Comparison of ENCODE assay signal across 22 cellular contexts in genomic region chr16:10654592-10655414, GRCh38. TPM values are rescaled to one million over a fixed set of nuclear protein-coding genes. Genes with fewer than 3 reads are reported as not detected.
DNase-seq lines count a peak whose midpoint lies in the region; ATAC-seq, FAIRE-seq and TF ChIP-seq lines count a peak whose summit lies in the region.
"Had no signal": no experiment of that assay in that cellular context is flagged by ENCODE, and none has a peak within 500 bp of the region (broad histone marks: within the 10 kb centered on the region; RNA-seq: fewer than 3 reads in every experiment).

No MANE protein-coding gene starts in this region.

- DNase-seq in HepG2 (ENCODE audit: low spot score) (no peak), right lobe of liver (no peak), RWPE2 (ENCODE audit: low spot score) (no peak), fibroblast of villous mesenchyme (ENCODE audit: low read depth) (peak; percentile 11), SJCRH30 (no peak), putamen (ENCODE audit: low spot score) (no peak)
- no peak for DNase-seq in activated naive CD8-positive, alpha-beta T cell treated with anti-CD3 and anti-CD28 coated beads for 36 hours
- DNase-seq: Caco-2; CD4-positive, CD25-positive, alpha-beta regulatory T cell; CD8-positive, alpha-beta T cell; DMS153; DND-41; HFFc6 had no signal

- H3K36me3 Mint-ChIP-seq in activated naive CD8-positive, alpha-beta T cell treated with anti-CD3 and anti-CD28 coated beads for 36 hours = no peaks in the 10 kb centered on the region
- H3K36me3 Mint-ChIP-seq: CD4-positive, CD25-positive, alpha-beta regulatory T cell; CD8-positive, alpha-beta T cell had no signal

- TF ChIP-seq POLR2A in HepG2 (IDR thresholded peaks at IDR 0.05; ENCODE audit: insufficient read depth in 1 of 2, low read depth in 2 of 2, low read length in 2 of 2) (no peak), right lobe of liver (IDR thresholded peaks at IDR 0.05) (no peak)

- H3K9ac ChIP-seq in HepG2 (ENCODE audit: insufficient read depth, low read depth, low read length) = peak overlapping the region; percentile 25; the same call in 1 of the 2 replicates
- H3K9ac ChIP-seq: BLaER1 had no signal

- H3K36me3 ChIP-seq in HepG2 (replicated peaks in 1 of 2; ENCODE audit: control insufficient read depth in 1 of 2, insufficient read depth in 2 of 2, low read length in 2 of 2) (no peaks in the 10 kb centered on the region), right lobe of liver (no peaks in the 10 kb centered on the region), RWPE2 (ENCODE audit: low read depth) (no peaks in the 10 kb centered on the region), SJCRH30 (no peaks in the 10 kb centered on the region)
- H3K36me3 ChIP-seq: BLaER1, HAP-1 had no signal

- H3K4me1 Mint-ChIP-seq in activated naive CD8-positive, alpha-beta T cell treated with anti-CD3 and anti-CD28 coated beads for 36 hours = no peaks in the 10 kb centered on the region
- H3K4me1 Mint-ChIP-seq: CD4-positive, CD25-positive, alpha-beta regulatory T cell had no signal

- peak overlapping the region; percentile 91 for H2AFZ ChIP-seq in HepG2 (ENCODE audit: low read length)

- no peak overlapping the region for H3K4me3 Mint-ChIP-seq in activated naive CD8-positive, alpha-beta T cell treated with anti-CD3 and anti-CD28 coated beads for 36 hours
- H3K4me3 Mint-ChIP-seq: B cell; CD4-positive, CD25-positive, alpha-beta regulatory T cell; CD8-positive, alpha-beta T cell; HFFc6 had no signal

- H3K9me3 ChIP-seq in HepG2 (ENCODE audit: low read length) (no peaks in the 10 kb centered on the region), right lobe of liver (no peaks in the 10 kb centered on the region), RWPE2 (ENCODE audit: severe bottlenecking) (no peaks in the 10 kb centered on the region), SJCRH30 (replicated peaks) (0 out of 2 replicates have a peak, but pooled peaks cover 2% of the 10 kb centered on the region)
- H3K9me3 ChIP-seq: BLaER1, Caco-2, HAP-1 had no signal

- 16% methylated on average over 8 of the region's 8 CpGs for WGBS in HepG2 (ENCODE audit: low lambda C conversion rate)
- WGBS in right lobe of liver (ENCODE audit: insufficient coverage, low coverage, low lambda C conversion rate, missing lambda C conversion rate) = 57% methylated on average over 7 of the region's 8 CpGs

- no peaks in the 10 kb centered on the region for H3K9me3 Mint-ChIP-seq in activated naive CD8-positive, alpha-beta T cell treated with anti-CD3 and anti-CD28 coated beads for 36 hours
- H3K9me3 Mint-ChIP-seq: CD4-positive, CD25-positive, alpha-beta regulatory T cell; HFFc6 had no signal

- no peaks in the 10 kb centered on the region for H3K27me3 ChIP-seq in HepG2 (ENCODE audit: control insufficient read depth in 1 of 2, insufficient read depth in 2 of 2, low read length in 2 of 2)
- H3K27me3 ChIP-seq in right lobe of liver = no peaks in the 10 kb centered on the region
- no peaks in the 10 kb centered on the region for H3K27me3 ChIP-seq in RWPE2 (ENCODE audit: insufficient read depth, poor library complexity, severe bottlenecking)
- no peaks in the 10 kb centered on the region for H3K27me3 ChIP-seq in SJCRH30
- H3K27me3 ChIP-seq: BLaER1 had no signal

- H3K79me2 ChIP-seq in HepG2 (ENCODE audit: insufficient read depth, low read length) = no peaks in the 10 kb centered on the region

- POLR2A ChIA-PET in HepG2 (lab: Yijun Ruan, JAX) = interaction anchor here (1.2 to 1.6 kb wide), 2 partner anchors 46 to 89 kb away, joined by 3 to 4 read pairs; no protein-coding TSS in a partner anchor

- H3K27ac ChIP-seq in HepG2 (ENCODE audit: extremely low read length, insufficient read depth, low read length) = no peak overlapping the region
- H3K27ac ChIP-seq in right lobe of liver = no peak overlapping the region
- peak overlapping the region; percentile 25 for H3K27ac ChIP-seq in RWPE2 (ENCODE audit: poor library complexity, severe bottlenecking)
- no peak overlapping the region for H3K27ac ChIP-seq in SJCRH30
- H3K27ac ChIP-seq: 22Rv1, BLaER1, C4-2B had no signal

- intact Hi-C loops in HepG2 (cut with micrococcal nuclease; ENCODE audit: unreplicated experiment) (loop anchor here (2.0 kb wide), 1 partner anchor 78 kb away; no protein-coding TSS in a partner anchor), right lobe of liver (cut with DNase I) (no loop called here)

- H3K27me3 Mint-ChIP-seq in activated naive CD8-positive, alpha-beta T cell treated with anti-CD3 and anti-CD28 coated beads for 36 hours = no peaks in the 10 kb centered on the region
- H3K27me3 Mint-ChIP-seq: CD4-positive, CD25-positive, alpha-beta regulatory T cell had no signal

- H3K4me1 ChIP-seq in HepG2 (ENCODE audit: insufficient read depth, low read length) (peaks cover 92% of the 10 kb centered on the region), right lobe of liver (peaks cover 0 to 10% (median 0%) of the 10 kb centered on the region in 4 donors), RWPE2 (ENCODE audit: insufficient read depth, poor library complexity, severe bottlenecking) (peaks cover 4% of the 10 kb centered on the region), SJCRH30 (no peaks in the 10 kb centered on the region)
- H3K4me1 ChIP-seq: Caco-2 had no signal

- no peak overlapping the region for H3K27ac Mint-ChIP-seq in activated naive CD8-positive, alpha-beta T cell treated with anti-CD3 and anti-CD28 coated beads for 36 hours
- H3K27ac Mint-ChIP-seq: B cell; CD4-positive, CD25-positive, alpha-beta regulatory T cell; CD8-positive, alpha-beta T cell; HFFc6 had no signal

- no peak for FAIRE-seq in HepG2 (lab: Jason Lieb, UNC)
- FAIRE-seq: A204.1, G401.6, GM12892, H54 had no signal

- TF ChIP-seq CTCF in HepG2 (CRISPR knock-in tag; IDR thresholded peaks at IDR 0.05) (no peak), right lobe of liver (IDR thresholded peaks at IDR 0.05) (no peak), RWPE2 (IDR thresholded peaks at IDR 0.05; ENCODE audit: poor library complexity, severe bottlenecking) (no peak), fibroblast of villous mesenchyme (IDR thresholded peaks at IDR 0.05; ENCODE audit: insufficient read depth, low read depth, low read length) (no peak)

- no peaks in the 10 kb centered on the region for H4K20me1 ChIP-seq in HepG2 (ENCODE audit: insufficient read depth, low read length)
- H4K20me1 ChIP-seq: BLaER1 had no signal

- TF ChIP-seq EP300 in HepG2 (IDR thresholded peaks at IDR 0.05; ENCODE audit: low read depth in 2 of 2, low read length in 2 of 2) (0 out of 4 replicates have a peak, but pooled peaks of 1 of the 2 experiments have one; percentile 36), HepG2 (CRISPR knock-in tag; IDR thresholded peaks at IDR 0.05; ENCODE audit: borderline replicate concordance) (no peak)

- H3K4me3 ChIP-seq in HepG2 (replicated peaks in 1 of 3; ENCODE audit: insufficient read depth in 1 of 3, low read depth in 2 of 3, low read length in 3 of 3) (no peak overlapping the region; a peak in 1 of 6 replicates), right lobe of liver (no peak overlapping the region), RWPE2 (ENCODE audit: severe bottlenecking) (no peak overlapping the region), fibroblast of villous mesenchyme (ENCODE audit: low read depth, low read length) (no peak overlapping the region), SJCRH30 (no peak overlapping the region)
- H3K4me3 ChIP-seq: BLaER1, HAP-1 had no signal

- CTCF ChIA-PET in HepG2 (lab: Yijun Ruan, JAX; ENCODE audit: low intra/inter-chr PET ratio, low total read pairs) = no interaction called here

- in situ Hi-C loops in HepG2 (cut with HindIII; ENCODE audit: extremely low pct_ligation_motif_present, low pct_unique_long_range_greater_than_20kb) = no loop called here

- no peak for TF ChIP-seq RAD21 in HepG2 (CRISPR knock-in tag; IDR thresholded peaks at IDR 0.05)

- ATAC-seq in HepG2 (no peak; the same call in 1 of the 3 replicates), right lobe of liver (no peak), RWPE2 (ENCODE audit: low read depth) (no peak)
- ATAC-seq: CD8-positive, alpha-beta T cell had no signal

- H3K4me2 ChIP-seq in HepG2 (ENCODE audit: low read depth, low read length) = peak overlapping the region; percentile 70
- H3K4me2 ChIP-seq: BLaER1 had no signal

- no TSS peak for BruUV-seq in HepG2 (replicated peaks; lab: Mats Ljungman, UMichigan)

TF ChIP-seq in HepG2, 621 proteins besides CTCF, POLR2A, EP300 and RAD21 (continues in another document):
- no peak for TF ChIP-seq NFYB (CRISPR knock-in tag; IDR thresholded peaks at IDR 0.05)

RNA-seq across cellular contexts. Expression of gene TEKT5, which starts 39.9 kb away (rescaled TPM):
- total RNA-seq in HepG2 (2016; rRNA removed; fragmentation: Illumina TruSeq; extraction: Trizol) (not detected in 2 replicates), right lobe of liver (1 to 10 TPM in 1 of 6 experiments, under 1 TPM in 3, not detected in 2; 0.20 to 1.3 (median 0.69) TPM), fibroblast of villous mesenchyme (under 0.01 TPM in 1 of 2 replicates, not detected in the other)
- total RNA-seq in HepG2 (2016; cell fraction: cytosol; rRNA removed; fragmentation: Illumina TruSeq; extraction: Trizol; ENCODE audit: low read depth) = not detected in 2 replicates
- total RNA-seq in HepG2 (2016; cell fraction: insoluble cytoplasmic fraction; rRNA removed; fragmentation: Illumina TruSeq; extraction: Trizol) = not detected in 2 replicates
- not detected in 2 replicates for total RNA-seq in HepG2 (2016; cell fraction: membrane; rRNA removed; fragmentation: Illumina TruSeq; extraction: Trizol)
- total RNA-seq in HepG2 (2016; cell fraction: nucleus; rRNA removed; fragmentation: Illumina TruSeq; extraction: Trizol) = not detected in 2 replicates
- polyA plus RNA-seq in HepG2 (2011; rRNA removed) = 0.16 and 0.25 TPM in 2 replicates
- polyA plus RNA-seq in HepG2 (2011; cell fraction: cytosol; rRNA removed) = 0.08 TPM in 1 of 2 replicates, not detected in the other
- 0.12 and 0.16 TPM in 2 replicates for polyA plus RNA-seq in HepG2 (2011; cell fraction: nucleus; rRNA removed)
- 0.39 and 0.84 TPM in 2 replicates for polyA plus RNA-seq in HepG2 (2012)
- not detected in 2 replicates for polyA plus RNA-seq in HepG2 (2016; cell fraction: cytosol; fragmentation: Illumina TruSeq; extraction: Trizol; ENCODE audit: low read depth)
- polyA plus RNA-seq in HepG2 (2016; cell fraction: insoluble cytoplasmic fraction; fragmentation: Illumina TruSeq; extraction: Trizol; ENCODE audit: low read depth) = not detected in 2 replicates
- polyA plus RNA-seq in HepG2 (2016; cell fraction: membrane; fragmentation: Illumina TruSeq; extraction: Trizol; ENCODE audit: low read depth) = not detected in 2 replicates
- polyA plus RNA-seq in HepG2 (2016; cell fraction: nucleus; fragmentation: Illumina TruSeq; extraction: Trizol; ENCODE audit: insufficient read depth, low read depth) = not detected in 2 replicates
- not detected in 2 replicates for polyA minus RNA-seq in HepG2 (2011; rRNA and poly(A)+ RNA removed; ENCODE audit: low replicate concordance)
- not detected in 2 replicates for polyA minus RNA-seq in HepG2 (2011; cell fraction: cytosol; rRNA and poly(A)+ RNA removed)
- polyA minus RNA-seq in HepG2 (2011; cell fraction: nucleus; rRNA and poly(A)+ RNA removed) = 0.64 and 1.2 TPM in 2 replicates
- not detected for total RNA-seq in activated naive CD8-positive, alpha-beta T cell treated with anti-CD3 and anti-CD28 coated beads for 36 hours
- total RNA-seq in SJCRH30 (2014; rRNA removed; shearing (Covaris generic)) = 0.12 TPM in 1 of 2 replicates, not detected in the other
- total RNA-seq: Caco-2; CD4-positive, CD25-positive, alpha-beta regulatory T cell; CD8-positive, alpha-beta T cell; HFFc6 had no signal
